7 cellular contexts compared by ENCODE assay signal in the genomic region with DNA sequence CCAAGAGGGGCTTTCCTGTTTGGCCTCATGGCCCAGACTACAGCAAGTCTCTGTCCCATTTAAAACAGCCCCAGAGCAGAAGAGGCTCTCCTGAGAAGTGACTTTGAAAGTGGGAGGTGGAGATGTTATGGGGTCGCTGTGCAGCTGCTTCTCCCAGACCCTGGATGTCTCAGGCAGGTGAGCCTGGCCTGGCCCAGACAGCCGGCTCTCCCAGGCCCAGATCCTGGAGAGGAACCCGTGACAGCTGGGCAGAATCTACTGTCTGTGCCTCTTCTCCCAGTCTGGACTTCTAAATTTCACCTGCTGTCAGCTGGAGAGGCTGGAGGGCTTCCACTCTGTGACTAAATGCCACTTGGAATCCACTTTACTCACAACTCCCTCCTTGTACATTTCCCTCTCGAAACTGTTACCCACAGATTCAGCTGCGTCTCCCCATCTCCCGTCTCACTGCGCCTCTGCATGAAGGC. TPM values are rescaled to one million over a fixed set of nuclear protein-coding genes. Genes with fewer than 3 reads are reported as not detected.
DNase-seq lines count a peak whose midpoint lies in the region; ATAC-seq and TF ChIP-seq lines count a peak whose summit lies in the region.

No MANE protein-coding gene starts in this region.

- H3K4me3 Mint-ChIP-seq in HFFc6 (peak overlapping the region; percentile 32), WTC11 (no peak overlapping the region)

- H3K27ac ChIP-seq in right cardiac atrium (ENCODE audit: low read length) (peak overlapping the region; percentile 77), stomach (peak overlapping the region; percentile 41 to 85 (median 73))

- peaks cover 12% of the 10 kb centered on the region for H3K4me1 Mint-ChIP-seq in HFFc6 (ENCODE audit: low read depth)
- H3K4me1 Mint-ChIP-seq in WTC11, result peaks cover 9% of the 10 kb centered on the region

- H3K4me3 ChIP-seq in right cardiac atrium (ENCODE audit: low read length) (no peak overlapping the region), stomach (no peak overlapping the region)

- H3K36me3 ChIP-seq in stomach, result peaks cover 10 to 19% (median 16%) of the 10 kb centered on the region in 4 donors

- ATAC-seq in WTC11 (no peak; the same call in 1 of the 2 replicates), right cardiac atrium (no peak)

- H3K36me3 Mint-ChIP-seq in HFFc6 (ENCODE audit: low read depth) (no peaks in the 10 kb centered on the region), WTC11 (no peaks in the 10 kb centered on the region)

- intact Hi-C loops in right cardiac atrium (cut with DNase I) (loop anchor here in 1 of 4 donors (10.0 kb wide), 1 partner anchor 69 kb away; no protein-coding TSS in a partner anchor), stomach (cut with DNase I; ENCODE audit: low total_unique reads) (no loop called here)

- H3K27ac Mint-ChIP-seq in HFFc6 (peak overlapping the region; percentile 81), WTC11 (peak overlapping the region; percentile 74; the same call in 1 of the 2 replicates)

- POLR2A ChIA-PET in WTC11 (lab: Charles Lee), result interaction anchor here (0.6 kb wide), 1 partner anchor 297 kb away, joined by 3 read pairs; no protein-coding TSS in a partner anchor

- TF ChIP-seq CTCF in HFFc6 (IDR thresholded peaks at IDR 0.05) (no peak), WTC11 (IDR thresholded peaks at IDR 0.05) (no peak), stomach (IDR thresholded peaks at IDR 0.05) (no peak)

- H3K9me3 Mint-ChIP-seq in HFFc6 (no peaks in the 10 kb centered on the region), WTC11 (no peaks in the 10 kb centered on the region)

- H3K27me3 Mint-ChIP-seq in HFFc6 (ENCODE audit: insufficient read depth) (peaks cover 6% of the 10 kb centered on the region), WTC11 (ENCODE audit: low read depth) (no peaks in the 10 kb centered on the region)

- CTCF ChIA-PET in WTC11 (lab: Charles Lee), result interaction anchor here (0.7 to 3.2 kb wide), 8 partner anchors 20 to 291 kb away, joined by 3 to 51 read pairs (median 4); a partner anchor contains a TSS

- 49% methylated on average over 7 of the region's 7 CpGs for WGBS in right cardiac atrium
- WGBS in stomach, 5 donors, result 48 to 77% (median 69%) methylated on average over 7 of the region's 7 CpGs

- H3K27me3 ChIP-seq in right cardiac atrium (ENCODE audit: control insufficient read depth, insufficient read depth) (no peaks in the 10 kb centered on the region), stomach (peaks cover 0 to 15% (median 0%) of the 10 kb centered on the region in 3 donors)

- H3K9me3 ChIP-seq in right cardiac atrium (ENCODE audit: control insufficient read depth, low read length) (no peaks in the 10 kb centered on the region), stomach (no peaks in the 10 kb centered on the region)

- H3K4me1 ChIP-seq in right cardiac atrium (ENCODE audit: control insufficient read depth, insufficient read depth, low read length), result peaks cover 13% of the 10 kb centered on the region
- peaks cover 4 to 35% (median 7%) of the 10 kb centered on the region in 4 donors for H3K4me1 ChIP-seq in stomach

- TF ChIP-seq EP300 in stomach (IDR thresholded peaks at IDR 0.05), result no peak

- DNase-seq in HFFc6 (no peak), WTC11 (ENCODE audit: low spot score) (no peak), right cardiac atrium (peak in 2 of 3 donors; percentile 10 to 52), stomach (no peak), DMS53 (lab: John Stamatoyannopoulos, UW) (no peak), SHP77 treated with DMSO at 0.1 percent for 48 hours (lab: John Stamatoyannopoulos, UW) (no peak)
- no peak for DNase-seq in activated effector memory CD4-positive, alpha-beta T cell treated with Interleukin-2 at 50 U/mL for 16 hours

- no peak for TF ChIP-seq POLR2A in stomach (IDR thresholded peaks at IDR 0.05)

TF ChIP-seq in WTC11, 78 proteins besides CTCF, POLR2A, EP300 and RAD21:
- TF ChIP-seq ZNF671 (CRISPR knock-in tag; IDR thresholded peaks at IDR 0.05), result no peak
- TF ChIP-seq ZNF219 (CRISPR knock-in tag; IDR thresholded peaks at IDR 0.05; ENCODE audit: borderline replicate concordance), result no peak
- TF ChIP-seq, protein P1, sequence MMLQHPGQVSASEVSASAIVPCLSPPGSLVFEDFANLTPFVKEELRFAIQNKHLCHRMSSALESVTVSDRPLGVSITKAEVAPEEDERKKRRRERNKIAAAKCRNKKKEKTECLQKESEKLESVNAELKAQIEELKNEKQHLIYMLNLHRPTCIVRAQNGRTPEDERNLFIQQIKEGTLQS (CRISPR knock-in tag; conservative IDR thresholded peaks at IDR 0.05), result no peak
- no peak for TF ChIP-seq NR3C1 (CRISPR knock-in tag; conservative IDR thresholded peaks at IDR 0.05; ENCODE audit: low read depth)
- TF ChIP-seq SP1 (CRISPR knock-in tag; conservative IDR thresholded peaks at IDR 0.05), result no peak
- TF ChIP-seq CREB1 (CRISPR knock-in tag; IDR thresholded peaks at IDR 0.05), result no peak

RNA-seq across cellular contexts. Expression of a gene that starts 20.5 kb away (rescaled TPM):
- total RNA-seq in HFFc6 (2021; fragmentation: NEBNext Ultra II Directional; extraction: Animal tissue kit (Norgen Biotek cat#: 25700)), result under 1 TPM; 0.11 to 0.83 (median 0.34) TPM
- total RNA-seq in WTC11 (2021) (3.0 to 3.5 TPM (median 3.4 TPM) in 3 replicates), right cardiac atrium (10 to 100 TPM; 37.9 to 63.8 (median 53.9) TPM), stomach (1 to 10 TPM in 4 of 5 donors, not detected in 1; 1.2 to 3.5 (median 2.5) TPM)
- polyA plus RNA-seq in right cardiac atrium (50.7 TPM), stomach (1 to 10 TPM in 2 of 3 donors, under 1 TPM in 1; 0.85 to 1.6 (median 1.5) TPM)

RNA-seq across cellular contexts. Expression of a gene that starts 33.8 kb away (rescaled TPM):
- total RNA-seq in HFFc6 (2021; fragmentation: NEBNext Ultra II Directional; extraction: Animal tissue kit (Norgen Biotek cat#: 25700)), result 10 to 100 TPM in 1 of 6 experiments, 1 to 10 TPM in 5; 1.2 to 10.2 (median 1.9) TPM
- total RNA-seq in WTC11 (2021) (4.2 to 4.9 TPM (median 4.7 TPM) in 3 replicates), right cardiac atrium (100 to 1,000 TPM in 3 of 4 donors, 10 to 100 TPM in 1; 96.3 to 126 (median 106) TPM), stomach (1 to 10 TPM in 3 of 5 donors, under 1 TPM in 1, not detected in 1; 0.29 to 1.8 (median 1.4) TPM)
- polyA plus RNA-seq in right cardiac atrium (160 TPM), stomach (1 to 10 TPM in 2 of 3 donors, under 1 TPM in 1; 0.92 to 1.7 (median 1.6) TPM)

Comparison
In these comparisons a context has a peak if more than half of its experiments do, and no peak if none do; other contexts are left out.
1. DNase-seq: peak in right cardiac atrium (2 of 3); none in HFFc6 (single experiment), WTC11 (single experiment), stomach (single experiment), activated effector memory CD4-positive, alpha-beta T cell treated with Interleukin-2 at 50 U/mL for 16 hours (single experiment), DMS53 (single experiment) and SHP77 treated with DMSO at 0.1 percent for 48 hours (single experiment).
2. RNA of a gene that starts 33.8 kb away (total RNA-seq): 96.3 to 126 TPM in right cardiac atrium; 4.2 to 4.9 TPM in WTC11, 1.2 to 10.2 TPM in HFFc6 and 0.29 to 1.8 TPM in stomach; every median in the first group is over 4 times any median in the second.